ENCODE assay signal across 7 cellular contexts in genomic region chr11:65539401-65540289, GRCh38. TPM values are rescaled to one million over a fixed set of nuclear protein-coding genes. Genes with fewer than 3 reads are reported as not detected.
A peak's percentile ranks its signal among the peaks of the same experiment; 100 is the strongest.
DNase-seq lines count a peak whose midpoint lies in the region; ATAC-seq, FAIRE-seq and TF ChIP-seq lines count a peak whose summit lies in the region.
"Had no signal": no experiment of that assay in that cellular context is flagged by ENCODE, and none has a peak within 500 bp of the region (broad histone marks: within the 10 kb centered on the region; RNA-seq: fewer than 3 reads in every experiment).

No MANE protein-coding gene starts in this region.

- CTCF ChIA-PET in activated CD8-positive, alpha-beta T cell treated with anti-CD3 and anti-CD28 coated beads for 36 hours (lab: Charles Lee): interaction anchor here (0.6 to 3.4 kb wide), 29 partner anchors 9 to 206 kb away, joined by 3 to 59 read pairs (median 6); partner anchors contain the start of genes DPF2, EHBP1L1, FAM89B and KAT5

- no peak for TF ChIP-seq CTCF in GM10266 (IDR thresholded peaks at IDR 0.05; ENCODE audit: control insufficient read depth, insufficient read depth, low read depth, missing control alignments)
- peak; percentile 54 for TF ChIP-seq CTCF in activated CD8-positive, alpha-beta T cell treated with anti-CD3 and anti-CD28 coated beads for 36 hours (IDR thresholded peaks at IDR 0.05)
- TF ChIP-seq CTCF in lower lobe of right lung (IDR thresholded peaks at IDR 0.05): no peak

- peak overlapping the region; percentile 90 for H3K27ac ChIP-seq in lower lobe of right lung

- intact Hi-C loops in activated CD8-positive, alpha-beta T cell treated with anti-CD3 and anti-CD28 coated beads for 36 hours (cut with micrococcal nuclease): loop anchor here (5.0 kb wide), 1 partner anchor 38 kb away; the partner anchor contains the start of gene EHBP1L1
- intact Hi-C loops in lower lobe of right lung (cut with DNase I): no loop called here

- no peaks in the 10 kb centered on the region for H3K9me3 Mint-ChIP-seq in activated CD8-positive, alpha-beta T cell treated with anti-CD3 and anti-CD28 coated beads for 36 hours

- no peaks in the 10 kb centered on the region for H3K27me3 ChIP-seq in lower lobe of right lung (ENCODE audit: low read depth)

- peak overlapping the region; percentile 76 for H3K4me3 ChIP-seq in lower lobe of right lung

- H3K27ac Mint-ChIP-seq in activated CD8-positive, alpha-beta T cell treated with anti-CD3 and anti-CD28 coated beads for 36 hours: peak overlapping the region; percentile 86

- FAIRE-seq in RCC 7860 (lab: Jason Lieb, UNC): no peak
- FAIRE-seq: TTC549 had no signal

- POLR2A ChIA-PET in activated CD8-positive, alpha-beta T cell treated with anti-CD3 and anti-CD28 coated beads for 36 hours (lab: Charles Lee): interaction anchor here (0.6 to 4.4 kb wide), 22 partner anchors 9 to 155 kb away, joined by 3 to 26 read pairs (median 6); partner anchors contain the start of genes EHBP1L1, FAM89B, KCNK7 and MALAT1

- no peaks in the 10 kb centered on the region for H3K9me3 ChIP-seq in lower lobe of right lung

- peak; percentile 61 for ATAC-seq in HG02885 (IDR thresholded peaks at IDR 0.05; ENCODE audit: poor library complexity, unreplicated experiment)
- ATAC-seq in activated CD8-positive, alpha-beta T cell treated with anti-CD3 and anti-CD28 coated beads for 36 hours: peak; percentile 70
- peak; percentile 45 to 57 for ATAC-seq in lower lobe of right lung

- H3K4me1 ChIP-seq in lower lobe of right lung: peaks cover 29% of the 10 kb centered on the region

- DNase-seq in GM10266 (ENCODE audit: extremely low spot score) (peak; percentile 93), lower lobe of right lung (no peak), RCC 7860 (ENCODE audit: low spot score) (no peak), dedifferentiated amniotic fluid mesenchymal stem cell (ENCODE audit: extremely low spot score) (no peak)
- DNase-seq in activated CD8-positive, alpha-beta T cell treated with anti-CD3 and anti-CD28 coated beads for 36 hours: no peak

- peak overlapping the region; percentile 76 for H3K4me3 Mint-ChIP-seq in activated CD8-positive, alpha-beta T cell treated with anti-CD3 and anti-CD28 coated beads for 36 hours

- peaks cover 42% of the 10 kb centered on the region for H3K36me3 ChIP-seq in lower lobe of right lung

- no peaks in the 10 kb centered on the region for H3K27me3 Mint-ChIP-seq in activated CD8-positive, alpha-beta T cell treated with anti-CD3 and anti-CD28 coated beads for 36 hours

- H3K4me1 Mint-ChIP-seq in activated CD8-positive, alpha-beta T cell treated with anti-CD3 and anti-CD28 coated beads for 36 hours (ENCODE audit: low read depth): peaks cover 15% of the 10 kb centered on the region

- peaks cover 5% of the 10 kb centered on the region for H3K36me3 Mint-ChIP-seq in activated CD8-positive, alpha-beta T cell treated with anti-CD3 and anti-CD28 coated beads for 36 hours (ENCODE audit: low read depth)

RNA-seq across cellular contexts. Expression of gene SCYL1, which starts 14.8 kb away (rescaled TPM):
- 10 to 100 TPM; 71.5 to 76.8 TPM for total RNA-seq in activated CD8-positive, alpha-beta T cell treated with anti-CD3 and anti-CD28 coated beads for 36 hours
- 61.2 TPM for total RNA-seq in lower lobe of right lung

RNA-seq across cellular contexts. Expression of gene LTBP3, which starts 18.5 kb away (rescaled TPM):
- 10 to 100 TPM; 55.4 to 56.0 TPM for total RNA-seq in activated CD8-positive, alpha-beta T cell treated with anti-CD3 and anti-CD28 coated beads for 36 hours
- total RNA-seq in lower lobe of right lung: 98.7 TPM

RNA-seq across cellular contexts. Expression of gene ZNRD2, which starts 30.6 kb away (rescaled TPM):
- total RNA-seq in activated CD8-positive, alpha-beta T cell treated with anti-CD3 and anti-CD28 coated beads for 36 hours: 10 to 100 TPM; 54.3 to 54.7 TPM
- total RNA-seq in lower lobe of right lung: 25.1 TPM

RNA-seq across cellular contexts. Expression of gene FAM89B, which starts 32.7 kb away (rescaled TPM):
- 10 to 100 TPM; 12.7 to 16.0 TPM for total RNA-seq in activated CD8-positive, alpha-beta T cell treated with anti-CD3 and anti-CD28 coated beads for 36 hours
- total RNA-seq in lower lobe of right lung: 48.6 TPM

RNA-seq across cellular contexts. Expression of gene EHBP1L1, which starts 36.2 kb away (rescaled TPM):
- total RNA-seq in activated CD8-positive, alpha-beta T cell treated with anti-CD3 and anti-CD28 coated beads for 36 hours: 10 to 100 TPM; 94.0 to 99.4 TPM
- total RNA-seq in lower lobe of right lung: 110 TPM
